Comparison of ENCODE assay signal across 10 cellular contexts in the genomic region with DNA sequence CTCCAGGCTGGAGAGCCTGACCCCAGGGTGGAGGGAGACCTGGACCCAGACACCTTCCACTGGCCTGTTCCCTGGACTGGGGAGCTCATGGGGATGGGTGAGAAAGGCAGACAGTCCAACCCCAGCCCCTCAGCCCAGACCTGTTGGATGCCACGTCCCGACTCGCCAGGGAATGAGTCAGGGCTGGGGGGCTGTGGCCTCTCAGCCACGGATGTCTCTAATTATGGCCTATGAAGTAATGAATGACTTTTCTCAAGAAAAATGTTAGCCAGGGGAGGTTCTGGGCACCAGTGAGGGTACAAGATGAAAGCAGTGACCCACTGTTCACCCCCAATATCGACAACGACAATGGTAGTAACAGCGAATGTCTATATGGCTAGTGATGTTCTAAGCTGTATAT.
DNase-seq lines count a peak whose midpoint lies in the region; ATAC-seq and TF ChIP-seq lines count a peak whose summit lies in the region.
"Had no signal": no experiment of that assay in that cellular context is flagged by ENCODE, and none has a peak within 500 bp of the region (broad histone marks: within the 10 kb centered on the region; RNA-seq: fewer than 3 reads in every experiment).

No MANE protein-coding gene starts in this region.

- ATAC-seq in stimulated activated effector memory CD8-positive, alpha-beta T cell treated with anti-CD3 and anti-CD28 coated beads, Interleukin-12 subunit alpha, Interleukin-12 subunit beta, amount 100 ng/mL, for 72 hours, result no peak
- ATAC-seq in HG03108 (IDR thresholded peaks at IDR 0.05; ENCODE audit: unreplicated experiment), result no peak

- peak overlapping the region; percentile 90 for H3K27ac Mint-ChIP-seq in stimulated activated effector memory CD8-positive, alpha-beta T cell treated with anti-CD3 and anti-CD28 coated beads, Interleukin-12 subunit alpha, Interleukin-12 subunit beta, amount 100 ng/mL, for 72 hours

- no peak overlapping the region for H3K4me3 ChIP-seq in GM23248

- peak overlapping the region; percentile 62 for H3K4me3 Mint-ChIP-seq in stimulated activated effector memory CD8-positive, alpha-beta T cell treated with anti-CD3 and anti-CD28 coated beads, Interleukin-12 subunit alpha, Interleukin-12 subunit beta, amount 100 ng/mL, for 72 hours

- no peaks in the 10 kb centered on the region for H3K9me3 ChIP-seq in GM23248 (ENCODE audit: low read depth)

- DNase-seq in GM23248 (peak; percentile 85), fibroblast of gingiva (ENCODE audit: low read depth) (peak; percentile 31)
- no peak for DNase-seq in stimulated activated effector memory CD8-positive, alpha-beta T cell treated with anti-CD3 and anti-CD28 coated beads, Interleukin-12 subunit alpha, Interleukin-12 subunit beta, amount 100 ng/mL, for 72 hours (ENCODE audit: low spot score in 2 of 2)
- DNase-seq in central memory CD4-positive, alpha-beta T cell, result no peak
- DNase-seq in stimulated activated CD4-positive, alpha-beta T cell treated with anti-CD3 and anti-CD28 coated beads, Interleukin-1b, Interleukin-23, amount 100 ng/mL, for 48 hours, result no peak
- DNase-seq: DMS53, NCI-H187 treated with DMSO at 0.1 percent for 48 hours had no signal

- H3K79me2 ChIP-seq in GM23248 (ENCODE audit: insufficient read depth), result peaks cover 53% of the 10 kb centered on the region

- H3K27ac ChIP-seq in GM23248 (peak overlapping the region; percentile 89), VCaP (peak overlapping the region; percentile 37)

- peaks cover 26% of the 10 kb centered on the region for H3F3A ChIP-seq in GM23248 (ENCODE audit: insufficient read depth)

- no peaks in the 10 kb centered on the region for H3K9me2 ChIP-seq in GM23248 (ENCODE audit: insufficient read depth)

- H3K36me3 ChIP-seq in GM23248 (ENCODE audit: low read depth), result no peaks in the 10 kb centered on the region

- H3K27me3 ChIP-seq in GM23248 (replicated peaks; ENCODE audit: insufficient read depth), result no peaks in the 10 kb centered on the region

- no peak overlapping the region for H2AFZ ChIP-seq in GM23248

- WGBS in GM23248 (ENCODE audit: low coverage in 1 of 2, low lambda C conversion rate in 2 of 2, missing lambda C conversion rate in 2 of 2), 2 experiments, result 5 to 7% methylated on average over 7 of the region's 7 CpGs

- peak overlapping the region; percentile 77 for H3K9ac ChIP-seq in GM23248

- peak overlapping the region; percentile 60 for H3K4me2 ChIP-seq in GM23248 (ENCODE audit: unreplicated experiment)

- no peaks in the 10 kb centered on the region for H4K20me1 ChIP-seq in GM23248 (ENCODE audit: insufficient read depth)

- peaks cover 45% of the 10 kb centered on the region for H3K4me1 ChIP-seq in GM23248 (ENCODE audit: insufficient read depth)

- no peaks in the 10 kb centered on the region for H3K9me3 Mint-ChIP-seq in stimulated activated effector memory CD8-positive, alpha-beta T cell treated with anti-CD3 and anti-CD28 coated beads, Interleukin-12 subunit alpha, Interleukin-12 subunit beta, amount 100 ng/mL, for 72 hours
- H3K9me3 Mint-ChIP-seq: T-helper 1 cell treated with Interleukin-12 subunit alpha and Interleukin-12 subunit beta and Interleukin-4 antibody, amounts not matched to agents 30 μg/mL and 1 μg/mL, for 36 hours had no signal

- H3K36me3 Mint-ChIP-seq in stimulated activated effector memory CD8-positive, alpha-beta T cell treated with anti-CD3 and anti-CD28 coated beads, Interleukin-12 subunit alpha, Interleukin-12 subunit beta, amount 100 ng/mL, for 72 hours, result peaks cover 40% of the 10 kb centered on the region

- H3K4me1 Mint-ChIP-seq in stimulated activated effector memory CD8-positive, alpha-beta T cell treated with anti-CD3 and anti-CD28 coated beads, Interleukin-12 subunit alpha, Interleukin-12 subunit beta, amount 100 ng/mL, for 72 hours, result peaks cover 67% of the 10 kb centered on the region

- no peak for TF ChIP-seq CTCF in VCaP (conservative IDR thresholded peaks at IDR 0.05)

- in situ Hi-C loops in GM23248 (cut with MboI), result no loop called here

Comparison
In these comparisons a context has a peak if more than half of its experiments do, and no peak if none do; other contexts are left out.
1. DNase-seq: peak in GM23248 (single experiment) and fibroblast of gingiva (single experiment); none in stimulated activated effector memory CD8-positive, alpha-beta T cell treated with anti-CD3 and anti-CD28 coated beads, Interleukin-12 subunit alpha, Interleukin-12 subunit beta, amount 100 ng/mL, for 72 hours (0 of 2), central memory CD4-positive, alpha-beta T cell (single experiment) and stimulated activated CD4-positive, alpha-beta T cell treated with anti-CD3 and anti-CD28 coated beads, Interleukin-1b, Interleukin-23, amount 100 ng/mL, for 48 hours (single experiment).